In genomic region chr10:86966008-86966654, GRCh38 we compare ENCODE assay signal across 8 cellular contexts. TPM values are rescaled to one million over a fixed set of nuclear protein-coding genes. Genes with fewer than 3 reads are reported as not detected.
A peak's percentile ranks its signal among the peaks of the same experiment; 100 is the strongest.
DNase-seq lines count a peak whose midpoint lies in the region; ATAC-seq, FAIRE-seq and TF ChIP-seq lines count a peak whose summit lies in the region.

No MANE protein-coding gene starts in this region.

- H3K4me1 ChIP-seq in breast epithelium (peaks cover 11 to 22% of the 10 kb centered on the region in 2 donors), PC-9 (replicated peaks; ENCODE audit: insufficient read depth) (peaks cover 43% of the 10 kb centered on the region), kidney (ENCODE audit: control insufficient read depth in 1 of 2, insufficient read depth in 1 of 2, low read depth in 1 of 2, low read length in 2 of 2) (peaks cover 23 to 35% of the 10 kb centered on the region in 2 donors)

- H3K4me1 Mint-ChIP-seq in MCF 10A (ENCODE audit: insufficient read depth, unreplicated experiment), result peaks cover 36% of the 10 kb centered on the region
- H3K4me1 Mint-ChIP-seq in type B pancreatic cell (ENCODE audit: unreplicated experiment), result peaks cover 25% of the 10 kb centered on the region

- peak overlapping the region; percentile 10; the same call in 1 of the 2 replicates for H3K4me2 ChIP-seq in PC-9

- POLR2A ChIA-PET in MCF 10A (lab: Yijun Ruan, JAX), result interaction anchor here (0.6 to 5.7 kb wide), 7 partner anchors 8 to 159 kb away, joined by 3 to 98 read pairs (median 3); partner anchors contain the start of genes GLUD1, MMRN2, SHLD2 and SNCG
- POLR2A ChIA-PET in PC-9 (lab: Charles Lee; ENCODE audit: unreplicated experiment), result no interaction called here

- peaks cover 27% of the 10 kb centered on the region for H3K79me2 ChIP-seq in PC-9 (ENCODE audit: low read depth)

- H3K27ac Mint-ChIP-seq in MCF 10A (ENCODE audit: low read depth, unreplicated experiment), result no peak overlapping the region
- H3K27ac Mint-ChIP-seq in type B pancreatic cell, result peak overlapping the region; percentile 82

- H3K36me3 ChIP-seq in breast epithelium (no peaks in the 10 kb centered on the region), PC-9 (ENCODE audit: low read depth) (no peaks in the 10 kb centered on the region), kidney (ENCODE audit: control insufficient read depth in 1 of 2, insufficient read depth in 2 of 2, low read length in 2 of 2) (no peaks in the 10 kb centered on the region)

- H3K9me3 ChIP-seq in breast epithelium (no peaks in the 10 kb centered on the region), PC-9 (ENCODE audit: insufficient read depth, low read depth) (no peaks in the 10 kb centered on the region), kidney (ENCODE audit: control insufficient read depth in 1 of 2, low read length in 2 of 2) (no peaks in the 10 kb centered on the region)

- no peak for ATAC-seq in GM21825 (IDR thresholded peaks at IDR 0.05; ENCODE audit: unreplicated experiment)
- ATAC-seq in GM18858 (IDR thresholded peaks at IDR 0.05; ENCODE audit: unreplicated experiment), result no peak

- no peaks in the 10 kb centered on the region for H3K9me2 ChIP-seq in PC-9 (ENCODE audit: insufficient read depth)

- H3K4me3 ChIP-seq in breast epithelium, result peak overlapping the region in 1 of 3 donors; percentile 77
- no peak overlapping the region for H3K4me3 ChIP-seq in PC-9
- peak overlapping the region in 1 of 2 donors; percentile 22 for H3K4me3 ChIP-seq in kidney (ENCODE audit: low read length in 2 of 2)

- CTCF ChIA-PET in MCF 10A (lab: Yijun Ruan, JAX), result interaction anchor here (0.6 to 5.2 kb wide), 10 partner anchors 8 to 817 kb away, joined by 3 to 66 read pairs (median 4); partner anchors contain the start of genes MMRN2 and SNCG
- CTCF ChIA-PET in PC-9 (lab: Charles Lee), result interaction anchor here (0.7 kb wide), 1 partner anchor 26 kb away, joined by 6 read pairs; no protein-coding TSS in a partner anchor

- H2AFZ ChIP-seq in PC-9, result no peak overlapping the region

- H3K9me3 Mint-ChIP-seq in MCF 10A (ENCODE audit: unreplicated experiment), result no peaks in the 10 kb centered on the region
- no peaks in the 10 kb centered on the region for H3K9me3 Mint-ChIP-seq in type B pancreatic cell

- H3K27me3 Mint-ChIP-seq in MCF 10A (ENCODE audit: insufficient read depth, unreplicated experiment), result no peaks in the 10 kb centered on the region
- H3K27me3 Mint-ChIP-seq in type B pancreatic cell, result no peaks in the 10 kb centered on the region

- H3K9ac ChIP-seq in kidney (ENCODE audit: low read length in 2 of 2), result peak overlapping the region in 1 of 2 donors; percentile 34

- no peak for DNase-seq in breast epithelium (ENCODE audit: low spot score in 2 of 2)
- DNase-seq in MCF 10A (ENCODE audit: unreplicated experiment), result no peak
- no peak for DNase-seq in PC-9
- no peak for DNase-seq in kidney
- DNase-seq in type B pancreatic cell (ENCODE audit: extremely low spot score, unreplicated experiment), result no peak
- no peak for DNase-seq in NCI-H69 (lab: John Stamatoyannopoulos, UW)

- intact Hi-C loops in breast epithelium (cut with DNase I; ENCODE audit: low total_unique reads) (no loop called here), MCF 10A (cut with micrococcal nuclease) (loop anchor here (1.0 to 5.0 kb wide), 3 partner anchors 27 to 278 kb away; no protein-coding TSS in a partner anchor), PC-9 (cut with micrococcal nuclease; ENCODE audit: unreplicated experiment) (no loop called here), kidney (cut with DNase I) (no loop called here)

- peaks cover 18% of the 10 kb centered on the region for H3F3A ChIP-seq in PC-9 (ENCODE audit: insufficient read depth, low read depth)

- no TSS peak for BruUV-seq in MCF 10A (replicated peaks; lab: Mats Ljungman, UMichigan)
- BruUV-seq in PC-9 (replicated peaks; lab: Mats Ljungman, UMichigan), result no TSS peak

- TF ChIP-seq POLR2A in breast epithelium (IDR thresholded peaks at IDR 0.05), result no peak

- peak overlapping the region; percentile 99 to 100 for H3K27ac ChIP-seq in breast epithelium
- H3K27ac ChIP-seq in PC-9, result no peak overlapping the region
- peak overlapping the region; percentile 8 to 13 for H3K27ac ChIP-seq in kidney (ENCODE audit: low read depth in 2 of 2, low read length in 2 of 2)

- H3K27me3 ChIP-seq in breast epithelium, result no peaks in the 10 kb centered on the region
- H3K27me3 ChIP-seq in PC-9 (ENCODE audit: insufficient read depth, low read depth), result no peaks in the 10 kb centered on the region

- no peak for FAIRE-seq in kidney (lab: Jason Lieb, UNC)

- H3K36me3 Mint-ChIP-seq in MCF 10A (ENCODE audit: insufficient read depth, unreplicated experiment) (no peaks in the 10 kb centered on the region), type B pancreatic cell (peaks cover 3% of the 10 kb centered on the region)

- no peak overlapping the region for H3K4me3 Mint-ChIP-seq in MCF 10A (ENCODE audit: unreplicated experiment)
- H3K4me3 Mint-ChIP-seq in type B pancreatic cell, result peak overlapping the region; percentile 57

- no peak for TF ChIP-seq CTCF in breast epithelium (IDR thresholded peaks at IDR 0.05)
- TF ChIP-seq CTCF in MCF 10A (IDR thresholded peaks at IDR 0.05; ENCODE audit: unreplicated experiment), result no peak
- no peak for TF ChIP-seq CTCF in PC-9 (conservative IDR thresholded peaks at IDR 0.05)
- no peak for TF ChIP-seq CTCF in kidney (IDR thresholded peaks at IDR 0.05; ENCODE audit: borderline replicate concordance, extremely low read depth, insufficient read depth)
- no peak for TF ChIP-seq CTCF in type B pancreatic cell (conservative IDR thresholded peaks at IDR 0.05)

- H4K20me1 ChIP-seq in PC-9 (ENCODE audit: insufficient read depth), result no peaks in the 10 kb centered on the region

RNA-seq across cellular contexts. Expression of gene ADIRF, which starts 2.2 kb away (rescaled TPM):
- total RNA-seq in breast epithelium, result 1,000 to 10,000 TPM in 1 of 3 donors, 100 to 1,000 TPM in 2; 204 to 1,074 (median 288) TPM
- total RNA-seq in MCF 10A (2022), result 60.3 and 89.0 TPM in 2 replicates
- 51.0 and 72.8 TPM in 2 replicates for total RNA-seq in PC-9 (2021)
- total RNA-seq in kidney, result 357 TPM
- 897 TPM for polyA plus RNA-seq in kidney (ENCODE audit: insufficient read depth, low read depth, low replicate concordance)
- total RNA-seq in type B pancreatic cell (ENCODE audit: low replicate concordance), result 1.5 TPM in 1 of 2 replicates, not detected in the other

RNA-seq across cellular contexts. Expression of gene SNCG, which starts 7.7 kb away (rescaled TPM):
- 100 to 1,000 TPM in 1 of 3 donors, 10 to 100 TPM in 2; 52.1 to 255 (median 53.7) TPM for total RNA-seq in breast epithelium
- 4.2 and 7.3 TPM in 2 replicates for total RNA-seq in MCF 10A (2022)
- total RNA-seq in PC-9 (2021), result 99.4 and 144 TPM in 2 replicates
- total RNA-seq in kidney, result 41.3 TPM
- polyA plus RNA-seq in kidney (ENCODE audit: insufficient read depth, low read depth, low replicate concordance), result 92.8 TPM
- total RNA-seq in type B pancreatic cell (ENCODE audit: low replicate concordance), result 60.4 and 77.6 TPM in 2 replicates

RNA-seq across cellular contexts. Expression of gene MMRN2, which starts 8.7 kb away (rescaled TPM):
- total RNA-seq in breast epithelium (10 to 100 TPM; 23.0 to 60.3 (median 32.6) TPM), MCF 10A (2022) (1.4 and 1.5 TPM in 2 replicates), PC-9 (2021) (12.1 and 13.4 TPM in 2 replicates), kidney (65.9 TPM), type B pancreatic cell (ENCODE audit: low replicate concordance) (4.0 and 5.5 TPM in 2 replicates)
- polyA plus RNA-seq in kidney (ENCODE audit: insufficient read depth, low read depth, low replicate concordance), result 19.9 TPM

RNA-seq across cellular contexts. Expression of gene FAM25A, which starts 54.0 kb away (rescaled TPM):
- total RNA-seq in breast epithelium, result not detected
- not detected in 2 replicates for total RNA-seq in MCF 10A (2022)
- total RNA-seq in PC-9 (2021), result 8.2 and 11.4 TPM in 2 replicates
- total RNA-seq in kidney, result not detected
- not detected for polyA plus RNA-seq in kidney (ENCODE audit: insufficient read depth, low read depth, low replicate concordance)
- total RNA-seq in type B pancreatic cell (ENCODE audit: low replicate concordance), result not detected in 2 replicates

Comparison
In these comparisons a context has a peak if more than half of its experiments do, and no peak if none do; other contexts are left out.
1. RNA of gene ADIRF, which starts 2.2 kb away (total RNA-seq): 357 TPM in kidney (single experiment), 204 to 1,074 TPM in breast epithelium, 60.3 to 89.0 TPM in MCF 10A and 51.0 to 72.8 TPM in PC-9; 1.5 TPM in type B pancreatic cell; every median in the first group is over 10 times any median in the second.